8 cellular contexts compared by ENCODE assay signal in genomic region chr13:50916701-50917184, GRCh38. TPM values are rescaled to one million over a fixed set of nuclear protein-coding genes. Genes with fewer than 3 reads are reported as not detected.
A peak's percentile ranks its signal among the peaks of the same experiment; 100 is the strongest.
DNase-seq lines count a peak whose midpoint lies in the region; ATAC-seq, FAIRE-seq and TF ChIP-seq lines count a peak whose summit lies in the region.

No MANE protein-coding gene starts in this region.

- in situ Hi-C loops in KBM-7 (cut with MboI; ENCODE audit: low pct_unique_long_range_greater_than_20kb, low sequenced_read_pairs) (loop anchor here (25.0 kb wide), 1 partner anchor 929 kb away; the partner anchor contains the start of gene TRIM13), GM12878 (cut with MboI) (loop anchor here (10.0 kb wide), 1 partner anchor 322 kb away; no protein-coding TSS in a partner anchor)

- ATAC-seq in GM18505 (IDR thresholded peaks at IDR 0.05; ENCODE audit: unreplicated experiment), result peak; percentile 42
- ATAC-seq in GM12878, result peak; percentile 31

- H3K27me3 ChIP-seq in GM12878 (replicated peaks in 1 of 2; ENCODE audit: control insufficient read depth in 2 of 2, insufficient read depth in 2 of 2, low read length in 1 of 2) (no peaks in the 10 kb centered on the region), neutrophil (no peaks in the 10 kb centered on the region)

- H3K9me3 ChIP-seq in GM12878 (replicated peaks; ENCODE audit: control insufficient read depth, insufficient read depth, low read length) (peaks cover 4% of the 10 kb centered on the region), neutrophil (no peaks in the 10 kb centered on the region)

- H3K9me3 Mint-ChIP-seq in Calu3 (ENCODE audit: low read depth, unreplicated experiment), result no peaks in the 10 kb centered on the region

- peak overlapping the region; percentile 35 for H3K4me2 ChIP-seq in GM12878 (ENCODE audit: control insufficient read depth, insufficient read depth)

- H4K20me1 ChIP-seq in GM12878 (ENCODE audit: control insufficient read depth, insufficient read depth), result no peaks in the 10 kb centered on the region

- H3K4me1 ChIP-seq in GM12878 (ENCODE audit: control insufficient read depth, insufficient read depth, low read length), result peaks cover 21% of the 10 kb centered on the region
- peaks cover 82% of the 10 kb centered on the region in 2 experiments for H3K4me1 ChIP-seq in neutrophil (ENCODE audit: control insufficient read depth in 1 of 2, insufficient read depth in 1 of 2, low read depth in 1 of 2, low read length in 1 of 2)

- H3K27ac Mint-ChIP-seq in Calu3 (ENCODE audit: unreplicated experiment), result no peak overlapping the region

- no peaks in the 10 kb centered on the region for H3K36me3 ChIP-seq in GM12878 (ENCODE audit: control insufficient read depth in 2 of 2, insufficient read depth in 2 of 2, low read length in 1 of 2)
- no peaks in the 10 kb centered on the region for H3K36me3 ChIP-seq in neutrophil

- peak; percentile 91 for DNase-seq in KBM-7
- DNase-seq in GM12878 (ENCODE audit: low read depth, low spot score), result no peak
- DNase-seq in occipital lobe (lab: John Stamatoyannopoulos, UW), result no peak
- no peak for DNase-seq in Calu3
- no peak for DNase-seq in NCI-H510A treated with DMSO at 0.1 percent for 48 hours (lab: John Stamatoyannopoulos, UW)
- DNase-seq in HCEC 1CT, result no peak

- peak overlapping the region; percentile 52; the same call in 1 of the 2 replicates for H3K9ac ChIP-seq in GM12878 (ENCODE audit: control insufficient read depth, insufficient read depth, low read length)

- SMC1A ChIA-PET in GM12878 (lab: Charles Lee; ENCODE audit: uncharacterized antibody, unreplicated experiment), result interaction anchor here (0.9 to 3.4 kb wide), 10 partner anchors 9 to 919 kb away, joined by 3 to 50 read pairs (median 4); no protein-coding TSS in a partner anchor

- BruUV-seq in GM12878 (replicated peaks; lab: Mats Ljungman, UMichigan), result no TSS peak
- no TSS peak for BruUV-seq in Calu3 (replicated peaks; lab: Mats Ljungman, UMichigan)

- CTCF ChIA-PET in GM12878 (lab: Yijun Ruan, JAX), result interaction anchor here (1.0 to 2.6 kb wide), 4 partner anchors 17 to 832 kb away, joined by 3 to 8 read pairs (median 3); no protein-coding TSS in a partner anchor
- CTCF ChIA-PET in Calu3 (lab: Charles Lee), result no interaction called here

- H3K27ac ChIP-seq in GM12878 (ENCODE audit: control insufficient read depth, insufficient read depth) (peak overlapping the region; percentile 70), neutrophil (peak overlapping the region; percentile 91)

- H3K36me3 Mint-ChIP-seq in Calu3 (ENCODE audit: insufficient read depth, unreplicated experiment), result no peaks in the 10 kb centered on the region

- TF ChIP-seq CTCF in GM12878 (IDR thresholded peaks at IDR 0.05 in 2 of 3, conservative IDR thresholded peaks at IDR 0.05 in 1 of 3; ENCODE audit: control insufficient read depth in 2 of 3, extremely low read depth in 1 of 3, insufficient read depth in 1 of 3, low read depth in 3 of 3, low read length in 3 of 3) (no peak), neutrophil (IDR thresholded peaks at IDR 0.05) (no peak), Calu3 (IDR thresholded peaks at IDR 0.05; ENCODE audit: unreplicated experiment) (no peak)

- peak; percentile 36 for TF ChIP-seq POLR2A in GM18505 (IDR thresholded peaks at IDR 0.05; ENCODE audit: borderline replicate concordance, extremely low read depth, insufficient read depth, insufficient read length)
- TF ChIP-seq POLR2A in GM12878 (IDR thresholded peaks at IDR 0.05; ENCODE audit: low read depth, low read length), result peak; percentile 49; the same call in 1 of the 2 replicates

- RAD21 ChIA-PET in GM12878 (lab: Charles Lee; ENCODE audit: unreplicated experiment), result interaction anchor here (0.9 to 3.8 kb wide), 5 partner anchors 24 to 940 kb away, joined by 3 to 21 read pairs (median 3); no protein-coding TSS in a partner anchor

- POLR2A ChIA-PET in GM12878 (lab: Charles Lee), result interaction anchor here (1.1 kb wide), 1 partner anchor 832 kb away, joined by 3 read pairs; no protein-coding TSS in a partner anchor

- no peak for FAIRE-seq in GM12878 (lab: Jason Lieb, UNC)

- intact Hi-C loops in GM12878 (cut with micrococcal nuclease; ENCODE audit: unreplicated experiment) (no loop called here), Calu3 (cut with micrococcal nuclease; ENCODE audit: unreplicated experiment) (loop anchor here (10.0 kb wide), 1 partner anchor 942 kb away; no protein-coding TSS in a partner anchor)

- no peak for TF ChIP-seq EP300 in GM12878 (IDR thresholded peaks at IDR 0.05; ENCODE audit: borderline replicate concordance in 1 of 2, control insufficient read depth in 1 of 2, low read depth in 2 of 2, low read length in 2 of 2)

- peaks cover 20% of the 10 kb centered on the region for H3K4me1 Mint-ChIP-seq in Calu3 (ENCODE audit: low read depth, unreplicated experiment)

- no peaks in the 10 kb centered on the region for H3K27me3 Mint-ChIP-seq in Calu3 (ENCODE audit: unreplicated experiment)

- WGBS in GM12878 (ENCODE audit: insufficient coverage, insufficient replicate concordance, low lambda C conversion rate, missing lambda C conversion rate), result 24% methylated on average over 2 of the region's 2 CpGs

- peak overlapping the region; percentile 72 for H2AFZ ChIP-seq in GM12878 (ENCODE audit: control insufficient read depth, low read depth, low read length)

- H3K79me2 ChIP-seq in GM12878 (ENCODE audit: control insufficient read depth, insufficient read depth, low read length), result peaks cover 85% of the 10 kb centered on the region

- no peak overlapping the region for H3K4me3 Mint-ChIP-seq in Calu3 (ENCODE audit: low read depth, unreplicated experiment)

- H3K4me3 ChIP-seq in GM12878, result peak overlapping the region; percentile 61; the same call in 1 of the 2 replicates
- H3K4me3 ChIP-seq in neutrophil (ENCODE audit: low read depth in 1 of 2, low read length in 1 of 2), result peak overlapping the region in 1 of 2 experiments; percentile 31

- TF ChIP-seq RAD21 in GM12878 (IDR thresholded peaks at IDR 0.05; ENCODE audit: insufficient read depth, low read depth, low read length), result no peak

TF ChIP-seq in GM12878, 131 proteins besides CTCF, POLR2A, EP300 and RAD21 (continues in another document):
- TF ChIP-seq GATAD2B (conservative IDR thresholded peaks at IDR 0.05; ENCODE audit: low read depth) (no peak), PML (IDR thresholded peaks at IDR 0.05; ENCODE audit: low read length) (0 out of 2 replicates have a peak, but pooled peaks have one; percentile 16), SREBF1 (IDR thresholded peaks at IDR 0.05; ENCODE audit: low read length) (no peak), MXI1 (IDR thresholded peaks at IDR 0.05; ENCODE audit: low read depth, low read length) (no peak), NRF1 (conservative IDR thresholded peaks at IDR 0.05; ENCODE audit: low read depth, low read length) (no peak)
- TF ChIP-seq, protein P1, sequence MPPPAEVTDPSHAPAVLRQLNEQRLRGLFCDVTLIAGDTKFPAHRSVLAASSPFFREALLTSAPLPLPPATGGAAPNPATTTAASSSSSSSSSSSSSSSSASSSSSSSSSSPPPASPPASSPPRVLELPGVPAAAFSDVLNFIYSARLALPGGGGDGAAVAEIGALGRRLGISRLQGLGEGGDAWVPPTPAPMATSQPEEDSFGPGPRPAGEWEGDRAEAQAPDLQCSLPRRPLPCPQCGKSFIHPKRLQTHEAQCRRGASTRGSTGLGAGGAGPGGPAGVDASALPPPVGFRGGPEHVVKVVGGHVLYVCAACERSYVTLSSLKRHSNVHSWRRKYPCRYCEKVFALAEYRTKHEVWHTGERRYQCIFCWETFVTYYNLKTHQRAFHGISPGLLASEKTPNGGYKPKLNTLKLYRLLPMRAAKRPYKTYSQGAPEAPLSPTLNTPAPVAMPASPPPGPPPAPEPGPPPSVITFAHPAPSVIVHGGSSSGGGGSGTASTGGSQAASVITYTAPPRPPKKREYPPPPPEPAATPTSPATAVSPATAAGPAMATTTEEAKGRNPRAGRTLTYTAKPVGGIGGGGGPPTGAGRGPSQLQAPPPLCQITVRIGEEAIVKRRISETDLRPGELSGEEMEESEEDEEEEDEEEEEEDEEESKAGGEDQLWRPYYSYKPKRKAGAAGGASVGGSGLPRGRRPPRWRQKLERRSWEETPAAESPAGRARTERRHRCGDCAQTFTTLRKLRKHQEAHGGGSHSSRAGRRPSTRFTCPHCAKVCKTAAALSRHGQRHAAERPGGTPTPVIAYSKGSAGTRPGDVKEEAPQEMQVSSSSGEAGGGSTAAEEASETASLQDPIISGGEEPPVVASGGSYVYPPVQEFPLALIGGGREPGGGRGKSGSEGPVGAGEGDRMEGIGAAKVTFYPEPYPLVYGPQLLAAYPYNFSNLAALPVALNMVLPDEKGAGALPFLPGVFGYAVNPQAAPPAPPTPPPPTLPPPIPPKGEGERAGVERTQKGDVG (CRISPR knock-in tag; IDR thresholded peaks at IDR 0.05), result no peak

RNA-seq across cellular contexts. Expression of gene RNASEH2B, which starts 7.2 kb away (rescaled TPM):
- total RNA-seq in GM12878 (2013; cell fraction: nucleolus; rRNA removed), result 180 and 186 TPM in 2 replicates
- 89.0 and 109 TPM in 2 replicates for total RNA-seq in GM12878 (2014; rRNA removed)
- 126 and 129 TPM in 2 replicates for total RNA-seq in GM12878 (2014; rRNA removed; fragmentation: Illumina TruSeq; extraction: Trizol)
- 70.1 and 71.8 TPM in 2 replicates for total RNA-seq in GM12878 (2021)
- 40.5 TPM for polyA plus RNA-seq in GM12878 (2011; ENCODE audit: low read depth)
- polyA plus RNA-seq in GM12878 (2011; rRNA removed), result 106 and 158 TPM in 2 replicates
- polyA plus RNA-seq in GM12878 (2011; cell fraction: cytosol; rRNA removed), result 29.8 and 36.2 TPM in 2 replicates
- polyA plus RNA-seq in GM12878 (2011; cell fraction: nucleus; rRNA removed), result 56.4 and 58.2 TPM in 2 replicates
- polyA plus RNA-seq in GM12878 (2012), result 64.6 and 76.0 TPM in 2 replicates
- polyA plus RNA-seq in GM12878 (2014; fragmentation: Illumina TruSeq; extraction: Trizol), result 148 and 164 TPM in 2 replicates
- polyA plus RNA-seq in GM12878 (2014; fragmentation: Nextera tagmentation; extraction: Ambion mirVana), result 10 to 100 TPM; 64.9 to 73.5 TPM
- 61.6 and 78.7 TPM in 2 replicates for polyA plus RNA-seq in GM12878 (2014; rRNA removed)
- 100 to 1,000 TPM; 115 to 140 TPM for polyA plus RNA-seq in GM12878 (2016; fragmentation: Nextera tagmentation; extraction: Ambion mirVana)
- 50.7 and 57.1 TPM in 2 replicates for polyA minus RNA-seq in GM12878 (2011; rRNA and poly(A)+ RNA removed)
- 11.8 and 15.8 TPM in 2 replicates for polyA minus RNA-seq in GM12878 (2011; cell fraction: cytosol; rRNA and poly(A)+ RNA removed)
- 103 and 164 TPM in 2 replicates for polyA minus RNA-seq in GM12878 (2011; cell fraction: nucleus; rRNA and poly(A)+ RNA removed)
- 272 TPM for total RNA-seq in occipital lobe
- total RNA-seq in Calu3 (2022), result 24.2 and 28.1 TPM in 2 replicates
